ENCODE assay signal across 23 cellular contexts in genomic region chr7:70838292-70838907, GRCh38.
"Had no signal": no experiment of that assay in that cellular context is flagged by ENCODE, and none has a peak within 500 bp of the region (broad histone marks: within the 10 kb centered on the region; RNA-seq: fewer than 3 reads in every experiment).

No MANE protein-coding gene starts in this region.

- H2AFZ ChIP-seq: parathyroid adenoma had no signal

- H3K4me1 ChIP-seq: colonic mucosa, foreskin keratinocyte, lower lobe of right lung, parathyroid adenoma, psoas muscle, spleen, testis, tibial nerve had no signal

- H3K36me3 ChIP-seq: colonic mucosa, lower lobe of right lung, spleen, tibial nerve had no signal

- ATAC-seq: foreskin keratinocyte; left lobe of liver; natural killer cell; psoas muscle; sciatic nerve; stimulated activated memory B cell treated with anti-CD40 and anti-IgM and Interleukin-4, amounts not matched to agents 10 μg/mL and 1 μg/mL and 100 μg/mL, for 72 hours; stimulated activated naive CD8-positive, alpha-beta T cell treated with anti-CD3 and anti-CD28 coated beads, Interleukin-15, amount 100 ng/mL, for 72 hours had no signal

- FAIRE-seq: islet of Langerhans had no signal

- H3K9ac ChIP-seq: parathyroid adenoma had no signal

- H3K4me3 ChIP-seq: colonic mucosa, lower lobe of right lung, psoas muscle, spleen, testis, tibial nerve had no signal

- H3K27me3 ChIP-seq: colonic mucosa, foreskin keratinocyte, testis, tibial nerve had no signal

- H3K9me3 ChIP-seq: colonic mucosa, lower lobe of right lung, psoas muscle, testis had no signal

- H3K27ac ChIP-seq: colonic mucosa, foreskin keratinocyte, lower lobe of right lung, parathyroid adenoma, psoas muscle, spleen, testis, tibial nerve had no signal

- H3K79me2 ChIP-seq: parathyroid adenoma had no signal

- DNase-seq: colonic mucosa; dermis blood vessel endothelial cell; foreskin keratinocyte; head of caudate nucleus; hippocampal formation; kidney glomerular epithelial cell; lower lobe of right lung; natural killer cell; occipital lobe; psoas muscle; retina; spleen; stimulated activated CD4-positive, alpha-beta T cell treated with anti-CD3 and anti-CD28 coated beads, Interleukin-15, amount 100 ng/mL, for 24 hours; stimulated activated CD4-positive, alpha-beta T cell treated with anti-CD3 and anti-CD28 coated beads, Interleukin-1b, Interleukin-23, amount 100 ng/mL, for 48 hours; stimulated activated CD4-positive, alpha-beta T cell treated with anti-CD3 and anti-CD28 coated beads, Interleukin-4, amount 100 ng/mL, for 24 hours; stimulated activated naive CD8-positive, alpha-beta T cell treated with anti-CD3 and anti-CD28 coated beads, Interleukin-15, amount 100 ng/mL, for 72 hours; testis had no signal
